18 cellular contexts compared by ENCODE assay signal in genomic region chr16:89034573-89034961, GRCh38. TPM values are rescaled to one million over a fixed set of nuclear protein-coding genes. Genes with fewer than 3 reads are reported as not detected.
DNase-seq lines count a peak whose midpoint lies in the region; ATAC-seq and TF ChIP-seq lines count a peak whose summit lies in the region.
"Had no signal": no experiment of that assay in that cellular context is flagged by ENCODE, and none has a peak within 500 bp of the region (broad histone marks: within the 10 kb centered on the region; RNA-seq: fewer than 3 reads in every experiment).

No MANE protein-coding gene starts in this region.

- H3K27me3 ChIP-seq in right atrium auricular region = no peaks in the 10 kb centered on the region

- no peak overlapping the region for H3K4me3 Mint-ChIP-seq in brain
- no peak overlapping the region for H3K4me3 Mint-ChIP-seq in memory B cell
- H3K4me3 Mint-ChIP-seq: B cell had no signal

- H3K27ac ChIP-seq in right atrium auricular region = no peak overlapping the region
- H3K27ac ChIP-seq: SJSA1 had no signal

- no peaks in the 10 kb centered on the region for H3K9me3 ChIP-seq in right atrium auricular region

- TF ChIP-seq CTCF in right atrium auricular region (IDR thresholded peaks at IDR 0.05) (no peak), brain (conservative IDR thresholded peaks at IDR 0.05) (no peak)

- peak overlapping the region in 4 of 5 experiments; percentile 78 to 99 (median 98) for H3K27ac Mint-ChIP-seq in brain
- H3K27ac Mint-ChIP-seq in memory B cell = peak overlapping the region; percentile 85

- H3K27me3 Mint-ChIP-seq in brain (peaks cover 8% of the 10 kb centered on the region), memory B cell (peaks cover 4% of the 10 kb centered on the region)

- ATAC-seq in Right ventricle myocardium superior (ENCODE audit: poor library complexity) (no peak), memory B cell (ENCODE audit: low read depth) (no peak), HG03108 (IDR thresholded peaks at IDR 0.05; ENCODE audit: unreplicated experiment) (no peak)

- intact Hi-C loops in Right ventricle myocardium superior (cut with DNase I) = no loop called here

- H3K4me1 Mint-ChIP-seq in brain (peaks cover 57% of the 10 kb centered on the region), memory B cell (peaks cover 40% of the 10 kb centered on the region)

- DNase-seq in Right ventricle myocardium superior (peak; percentile 12), right atrium auricular region (ENCODE audit: low spot score) (no peak), memory B cell (ENCODE audit: low spot score in 2 of 2) (no peak), iPS-NIHi11 (ENCODE audit: low spot score) (no peak)
- DNase-seq in stimulated activated CD4-positive, alpha-beta T cell treated with anti-CD3 and anti-CD28 coated beads, Interleukin-2, amount 100 ng/mL, for 48 hours = no peak
- DNase-seq: GDM1; GOT3; NCI-H1105 treated with DMSO at 0.1 percent for 48 hours; NCI-H1694; NK-92 treated with Interleukin-12 subunit alpha and Interleukin-12 subunit beta, amount 100 ng/mL, for 24 hours; RPMI8226 had no signal

- peaks cover 3 to 20% (median 11%) of the 10 kb centered on the region in 5 experiments for H3K9me3 Mint-ChIP-seq in brain
- H3K9me3 Mint-ChIP-seq in memory B cell = peaks cover 2% of the 10 kb centered on the region

- H3K36me3 ChIP-seq in right atrium auricular region = no peaks in the 10 kb centered on the region
- H3K36me3 ChIP-seq: SJSA1 had no signal

- no peaks in the 10 kb centered on the region for H3K36me3 Mint-ChIP-seq in brain
- peaks cover 2% of the 10 kb centered on the region for H3K36me3 Mint-ChIP-seq in memory B cell

- no peaks in the 10 kb centered on the region for H3K4me1 ChIP-seq in right atrium auricular region
- H3K4me1 ChIP-seq: SJSA1 had no signal

- no peak overlapping the region for H3K4me3 ChIP-seq in right atrium auricular region
- H3K4me3 ChIP-seq: SJSA1 had no signal

RNA-seq across cellular contexts. Expression of gene CBFA2T3, which starts 57.6 kb away (rescaled TPM):
- total RNA-seq in Right ventricle myocardium superior (8.6 TPM), right atrium auricular region (1 to 10 TPM; 1.1 to 2.6 TPM)
- polyA plus RNA-seq in brain (ENCODE audit: insufficient read depth, low read depth, low replicate concordance) = 17.6 TPM
- total RNA-seq: A172, Daoy, NCI-H460, SJSA1 had no signal

RNA-seq across cellular contexts. Expression of gene ACSF3, which starts 59.1 kb away (rescaled TPM):
- total RNA-seq in Right ventricle myocardium superior (15.5 TPM), right atrium auricular region (10 to 100 TPM; 13.4 to 15.9 TPM)
- polyA plus RNA-seq in brain (ENCODE audit: insufficient read depth, low read depth, low replicate concordance) = 38.0 TPM
